20 cellular contexts compared by ENCODE assay signal in the genomic region with DNA sequence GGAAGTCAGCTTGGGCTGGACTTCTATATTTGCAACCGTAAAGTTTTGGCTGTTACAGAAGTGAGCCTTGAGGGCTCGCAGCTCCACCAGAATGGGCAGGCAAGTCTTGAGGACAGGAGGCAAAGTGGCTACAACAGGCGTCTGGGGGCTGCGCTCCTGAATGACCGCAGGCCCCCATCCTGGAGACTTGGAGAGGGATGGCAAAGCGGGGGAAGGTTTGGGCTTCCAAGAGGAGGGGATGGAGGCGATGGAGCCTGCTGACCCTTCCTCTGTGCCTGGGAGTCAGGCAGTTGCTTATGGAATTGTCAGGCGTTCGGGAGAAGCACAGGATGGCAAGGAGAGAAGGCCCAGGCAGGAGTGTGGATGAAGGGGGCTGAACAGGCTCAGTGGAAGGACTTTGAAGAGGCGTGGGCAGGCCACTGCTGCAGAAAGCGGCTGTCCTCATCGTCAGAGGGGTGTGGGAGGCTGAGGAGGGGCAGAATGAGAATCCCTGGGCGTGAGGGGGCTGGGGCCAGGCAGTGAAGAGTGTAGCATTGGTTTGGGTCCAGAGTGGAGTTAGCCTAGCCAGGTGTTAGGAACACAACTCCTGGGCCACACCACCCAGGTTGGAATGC.
A peak's percentile ranks its signal among the peaks of the same experiment; 100 is the strongest.
DNase-seq lines count a peak whose midpoint lies in the region; ATAC-seq, FAIRE-seq and TF ChIP-seq lines count a peak whose summit lies in the region.
"Had no signal": no experiment of that assay in that cellular context is flagged by ENCODE, and none has a peak within 500 bp of the region (broad histone marks: within the 10 kb centered on the region; RNA-seq: fewer than 3 reads in every experiment).

No MANE protein-coding gene starts in this region.

- H3K23ac ChIP-seq in mesenchymal stem cell (ENCODE audit: low read length in 2 of 2), result no peak overlapping the region

- H3K79me2 ChIP-seq in mammary epithelial cell (ENCODE audit: insufficient read depth, low read length) (no peaks in the 10 kb centered on the region), HepG2 (ENCODE audit: insufficient read depth, low read length) (no peaks in the 10 kb centered on the region)

- H3K4me2 ChIP-seq in mammary epithelial cell (ENCODE audit: insufficient read depth, low read depth, low read length), result no peak overlapping the region
- no peak overlapping the region for H3K4me2 ChIP-seq in mesenchymal stem cell (ENCODE audit: low read length, poor library complexity, severe bottlenecking)
- no peak overlapping the region for H3K4me2 ChIP-seq in HepG2 (ENCODE audit: low read depth, low read length)

- H3K27ac ChIP-seq in breast epithelium (no peak overlapping the region), mammary epithelial cell (ENCODE audit: insufficient read depth, low read depth, low read length) (no peak overlapping the region), Peyer's patch (no peak overlapping the region), lower lobe of right lung (no peak overlapping the region), testis (peak overlapping the region in 1 of 2 donors; percentile 56), mesenchymal stem cell (ENCODE audit: low read length, poor library complexity, severe bottlenecking) (no peak overlapping the region), HepG2 (ENCODE audit: extremely low read length, insufficient read depth, low read length) (no peak overlapping the region)

- POLR2A ChIA-PET in HepG2 (lab: Yijun Ruan, JAX), result no interaction called here

- in situ Hi-C loops in mammary epithelial cell (cut with MboI; ENCODE audit: low sequenced_read_pairs in 2 of 2), result no loop called here
- in situ Hi-C loops in HepG2 (cut with HindIII; ENCODE audit: extremely low pct_ligation_motif_present, low pct_unique_long_range_greater_than_20kb), result no loop called here

- CTCF ChIA-PET in mammary epithelial cell (lab: Charles Lee; ENCODE audit: low non-redundant PET) (no interaction called here), HepG2 (lab: Yijun Ruan, JAX; ENCODE audit: low intra/inter-chr PET ratio, low total read pairs) (no interaction called here)

- H4K20me1 ChIP-seq in mammary epithelial cell (ENCODE audit: insufficient read depth, low read length), result no peaks in the 10 kb centered on the region
- H4K20me1 ChIP-seq in HepG2 (ENCODE audit: insufficient read depth, low read length), result no peaks in the 10 kb centered on the region; the same call in 1 of the 2 replicates

- no peak overlapping the region for H4K91ac ChIP-seq in mesenchymal stem cell (ENCODE audit: low read length)

- no peaks in the 10 kb centered on the region for H3K36me3 ChIP-seq in breast epithelium
- H3K36me3 ChIP-seq in mammary epithelial cell (ENCODE audit: insufficient read depth, low read length), result no peaks in the 10 kb centered on the region
- no peaks in the 10 kb centered on the region for H3K36me3 ChIP-seq in Peyer's patch
- no peaks in the 10 kb centered on the region for H3K36me3 ChIP-seq in lower lobe of right lung
- H3K36me3 ChIP-seq in testis (ENCODE audit: low read depth, missing control alignments), result no peaks in the 10 kb centered on the region
- no peaks in the 10 kb centered on the region for H3K36me3 ChIP-seq in mesenchymal stem cell (ENCODE audit: control insufficient read depth in 1 of 2, insufficient read depth in 2 of 2, low read depth in 1 of 2, low read length in 2 of 2)
- no peaks in the 10 kb centered on the region for H3K36me3 ChIP-seq in HepG2 (replicated peaks in 1 of 2; ENCODE audit: control insufficient read depth in 1 of 2, insufficient read depth in 2 of 2, low read length in 2 of 2)

- TF ChIP-seq CTCF in breast epithelium (IDR thresholded peaks at IDR 0.05), result no peak
- TF ChIP-seq CTCF in mammary epithelial cell (conservative IDR thresholded peaks at IDR 0.05 in 1 of 2, IDR thresholded peaks at IDR 0.05 in 1 of 2; ENCODE audit: extremely low read depth in 1 of 2, insufficient read depth in 1 of 2, low read depth in 1 of 2, low read length in 2 of 2), result no peak
- TF ChIP-seq CTCF in Peyer's patch (IDR thresholded peaks at IDR 0.05), result no peak
- no peak for TF ChIP-seq CTCF in lower lobe of right lung (IDR thresholded peaks at IDR 0.05)
- TF ChIP-seq CTCF in testis (IDR thresholded peaks at IDR 0.05), result no peak
- no peak for TF ChIP-seq CTCF in HepG2 (CRISPR knock-in tag; IDR thresholded peaks at IDR 0.05)

- no peak overlapping the region for H3K18ac ChIP-seq in mesenchymal stem cell (ENCODE audit: low read depth in 1 of 2, low read length in 2 of 2)

- BruUV-seq in mammary epithelial cell (replicated peaks; lab: Mats Ljungman, UMichigan) (no TSS peak), HepG2 (replicated peaks; lab: Mats Ljungman, UMichigan) (no TSS peak)

- no peak for ATAC-seq in lower lobe of right lung
- ATAC-seq in HepG2, result no peak

- no peaks in the 10 kb centered on the region for H3K79me1 ChIP-seq in mesenchymal stem cell (replicated peaks; ENCODE audit: low read length, poor library complexity, severe bottlenecking)

- no peak overlapping the region for H2BK5ac ChIP-seq in mesenchymal stem cell (ENCODE audit: low read depth, low read length, poor library complexity, severe bottlenecking)

- no peak overlapping the region for H2AK5ac ChIP-seq in mesenchymal stem cell (ENCODE audit: low read length, severe bottlenecking)

- no peak overlapping the region for H3K4ac ChIP-seq in mesenchymal stem cell (ENCODE audit: low read depth in 1 of 2, low read length in 2 of 2)

- no peak overlapping the region for H2BK120ac ChIP-seq in mesenchymal stem cell (ENCODE audit: low read depth, low read length)

- TF ChIP-seq POLR2A in breast epithelium (IDR thresholded peaks at IDR 0.05) (no peak), Peyer's patch (IDR thresholded peaks at IDR 0.05) (no peak), testis (IDR thresholded peaks at IDR 0.05) (no peak), HepG2 (IDR thresholded peaks at IDR 0.05; ENCODE audit: insufficient read depth in 1 of 2, low read depth in 2 of 2, low read length in 2 of 2) (no peak)

- H2AFZ ChIP-seq in mammary epithelial cell (ENCODE audit: low read depth, low read length) (no peak overlapping the region), mesenchymal stem cell (ENCODE audit: low read depth, low read length) (no peak overlapping the region), HepG2 (ENCODE audit: low read length) (no peak overlapping the region)

- no peak overlapping the region for H3K14ac ChIP-seq in mesenchymal stem cell (ENCODE audit: low read length in 2 of 2)

- intact Hi-C loops in breast epithelium (cut with DNase I; ENCODE audit: low total_unique reads) (no loop called here), mammary epithelial cell (cut with micrococcal nuclease) (no loop called here), lower lobe of right lung (cut with DNase I) (no loop called here), testis (cut with DNase I; ENCODE audit: low total_unique reads) (no loop called here), HepG2 (cut with micrococcal nuclease; ENCODE audit: unreplicated experiment) (no loop called here)

- 77% methylated on average over 8 of the region's 13 CpGs for WGBS in mammary epithelial cell (ENCODE audit: low coverage, missing lambda C conversion rate)
- WGBS in testis, 2 donors, result 71 to 74% methylated on average over 12 to 13 of the region's 13 CpGs
- WGBS in mesenchymal stem cell, result 76% methylated on average over 13 of the region's 13 CpGs
- 30% methylated on average over 13 of the region's 13 CpGs for WGBS in HepG2 (ENCODE audit: low lambda C conversion rate)

- TF ChIP-seq RAD21 in HepG2 (CRISPR knock-in tag; IDR thresholded peaks at IDR 0.05), result no peak

- no peak for FAIRE-seq in HepG2 (lab: Jason Lieb, UNC)
- FAIRE-seq: H54 had no signal

- no peak for TF ChIP-seq EP300 in HepG2 (IDR thresholded peaks at IDR 0.05; ENCODE audit: low read depth in 2 of 2, low read length in 2 of 2)
- TF ChIP-seq EP300 in HepG2 (CRISPR knock-in tag; IDR thresholded peaks at IDR 0.05; ENCODE audit: borderline replicate concordance), result no peak

- no peak overlapping the region for H4K8ac ChIP-seq in mesenchymal stem cell (ENCODE audit: low read length)

- H3K27me3 ChIP-seq in breast epithelium, result no peaks in the 10 kb centered on the region
- H3K27me3 ChIP-seq in mammary epithelial cell (ENCODE audit: insufficient read depth, low read length), result peaks cover 2% of the 10 kb centered on the region
- no peaks in the 10 kb centered on the region for H3K27me3 ChIP-seq in Peyer's patch
- peaks cover 7% of the 10 kb centered on the region for H3K27me3 ChIP-seq in lower lobe of right lung (ENCODE audit: low read depth)
- H3K27me3 ChIP-seq in testis, result no peaks in the 10 kb centered on the region
- peaks cover 55 to 58% of the 10 kb centered on the region in 2 experiments for H3K27me3 ChIP-seq in mesenchymal stem cell (ENCODE audit: control insufficient read depth in 1 of 2, insufficient read depth in 1 of 2, low read length in 2 of 2)
- peaks cover 2 to 54% of the 10 kb centered on the region in 2 experiments; a peak in 4 of 5 replicates for H3K27me3 ChIP-seq in HepG2 (ENCODE audit: control insufficient read depth in 1 of 2, insufficient read depth in 2 of 2, low read length in 2 of 2)

- no peaks in the 10 kb centered on the region for H3K9me3 ChIP-seq in breast epithelium
- H3K9me3 ChIP-seq in mammary epithelial cell (replicated peaks; ENCODE audit: insufficient read depth, low read length), result no peaks in the 10 kb centered on the region
- H3K9me3 ChIP-seq in Peyer's patch, result no peaks in the 10 kb centered on the region
- no peaks in the 10 kb centered on the region for H3K9me3 ChIP-seq in lower lobe of right lung
- no peaks in the 10 kb centered on the region for H3K9me3 ChIP-seq in testis
- H3K9me3 ChIP-seq in mesenchymal stem cell (ENCODE audit: control insufficient read depth, low read length), result no peaks in the 10 kb centered on the region
- H3K9me3 ChIP-seq in HepG2 (ENCODE audit: low read length), result no peaks in the 10 kb centered on the region
- H3K9me3 ChIP-seq: Caco-2 had no signal

- no peak overlapping the region for H2BK12ac ChIP-seq in mesenchymal stem cell (ENCODE audit: low read length in 2 of 2)

- no peak overlapping the region for H2BK15ac ChIP-seq in mesenchymal stem cell (ENCODE audit: low read depth, poor library complexity, severe bottlenecking)

- H3K4me3 ChIP-seq in breast epithelium (no peak overlapping the region), mammary epithelial cell (replicated peaks in 1 of 3; ENCODE audit: insufficient read depth in 1 of 3, low read depth in 2 of 3, low read length in 3 of 3) (no peak overlapping the region), Peyer's patch (no peak overlapping the region), lower lobe of right lung (no peak overlapping the region), testis (no peak overlapping the region), mesenchymal stem cell (ENCODE audit: insufficient read depth in 1 of 2, low read depth in 1 of 2, low read length in 2 of 2) (no peak overlapping the region), HepG2 (replicated peaks in 1 of 3; ENCODE audit: insufficient read depth in 1 of 3, low read depth in 2 of 3, low read length in 3 of 3) (no peak overlapping the region)

- H3K4me1 ChIP-seq in breast epithelium, result no peaks in the 10 kb centered on the region
- H3K4me1 ChIP-seq in mammary epithelial cell (ENCODE audit: insufficient read depth, low read length), result no peaks in the 10 kb centered on the region
- H3K4me1 ChIP-seq in Peyer's patch, result no peaks in the 10 kb centered on the region
- no peaks in the 10 kb centered on the region for H3K4me1 ChIP-seq in lower lobe of right lung
- peaks cover 9% of the 10 kb centered on the region for H3K4me1 ChIP-seq in testis
- H3K4me1 ChIP-seq in mesenchymal stem cell (ENCODE audit: control insufficient read depth, insufficient read depth, low read depth, low read length), result no peaks in the 10 kb centered on the region
- H3K4me1 ChIP-seq in HepG2 (ENCODE audit: insufficient read depth, low read length), result no peaks in the 10 kb centered on the region

- H3K9ac ChIP-seq in mammary epithelial cell (ENCODE audit: insufficient read depth, low read length) (no peak overlapping the region), mesenchymal stem cell (ENCODE audit: low read length) (no peak overlapping the region), HepG2 (ENCODE audit: insufficient read depth, low read depth, low read length) (no peak overlapping the region)

- DNase-seq in breast epithelium (ENCODE audit: low spot score in 2 of 2), result peak; percentile 10 to 36
- DNase-seq in mammary epithelial cell, result no peak
- peak in 2 of 3 donors; percentile 11 to 35 for DNase-seq in Peyer's patch
- peak; percentile 28 for DNase-seq in lower lobe of right lung
- DNase-seq in testis, result peak; percentile 45
- no peak for DNase-seq in dermis blood vessel endothelial cell
- no peak for DNase-seq in mesenchymal stem cell
- no peak for DNase-seq in HepG2 (ENCODE audit: low spot score)
- DNase-seq: ACHN; AML-193; Caco-2; CD4-positive, CD25-positive, alpha-beta regulatory T cell; DMS153; Kasumi-1; MM.1S; NCI-H1092 treated with DMSO at 0.1 percent for 48 hours; NCI-H1694; NCI-H226; NCI-H524 treated with DMSO at 0.1 percent for 48 hours had no signal

- dilution Hi-C loops in mammary epithelial cell (cut with HindIII; ENCODE audit: low sequenced_read_pairs), result no loop called here

Comparison
In these comparisons a context has a peak if more than half of its experiments do, and no peak if none do; other contexts are left out.
1. DNase-seq: peak in breast epithelium (2 of 2), Peyer's patch (2 of 3), lower lobe of right lung (single experiment) and testis (single experiment); none in mammary epithelial cell (single experiment), dermis blood vessel endothelial cell (single experiment), mesenchymal stem cell (single experiment) and HepG2 (single experiment).